8 cellular contexts compared by ENCODE assay signal in the genomic region with DNA sequence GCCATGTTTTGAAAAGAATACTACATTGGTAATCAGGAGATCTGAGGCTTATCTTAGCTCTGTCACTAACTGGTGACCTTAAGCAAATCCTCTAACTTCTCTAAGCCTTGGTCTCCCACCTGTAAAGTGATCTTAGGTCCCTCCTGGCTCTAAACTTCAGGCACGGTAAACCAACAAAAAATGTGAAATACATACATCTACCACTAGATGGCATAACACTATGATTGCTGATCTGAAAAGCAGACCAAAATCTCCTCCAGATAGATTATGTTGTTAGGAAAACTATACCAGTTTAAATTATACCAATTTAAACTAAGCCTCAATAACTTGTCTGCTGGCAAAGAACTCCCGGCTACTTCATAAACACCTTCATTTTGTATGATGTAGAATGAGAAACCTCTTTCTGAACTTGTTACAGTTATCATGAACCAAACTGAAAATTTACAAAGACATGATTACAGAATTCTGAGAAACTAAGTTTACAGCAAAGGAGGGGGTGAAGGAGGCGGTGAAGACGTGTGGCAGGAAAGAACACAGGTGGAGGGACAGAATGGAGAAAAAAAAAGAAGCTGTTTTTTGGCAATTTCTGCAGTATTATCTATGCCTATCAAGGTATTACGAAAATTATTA.
DNase-seq lines count a peak whose midpoint lies in the region; ATAC-seq and TF ChIP-seq lines count a peak whose summit lies in the region.

No MANE protein-coding gene starts in this region.

- H3K27me3 ChIP-seq in tibial nerve: no peaks in the 10 kb centered on the region

- no peaks in the 10 kb centered on the region for H3K36me3 ChIP-seq in tibial nerve

- peak; percentile 55 for ATAC-seq in HG02798 (IDR thresholded peaks at IDR 0.05; ENCODE audit: poor library complexity, unreplicated experiment)
- peak; percentile 70 for ATAC-seq in left colon
- no peak for ATAC-seq in HG03439 (IDR thresholded peaks at IDR 0.05; ENCODE audit: unreplicated experiment)

- TF ChIP-seq EP300 in tibial nerve (IDR thresholded peaks at IDR 0.05): no peak

- DNase-seq in DMS53 treated with DMSO at 0.1 percent for 48 hours (lab: John Stamatoyannopoulos, UW; ENCODE audit: unreplicated experiment) (peak; percentile 49), NCI-H748 treated with DMSO at 0.1 percent for 48 hours (lab: John Stamatoyannopoulos, UW) (peak; percentile 53), left colon (no peak), tibial nerve (ENCODE audit: low spot score in 2 of 2) (no peak)
- peak; percentile 46 for DNase-seq in central memory CD4-positive, alpha-beta T cell
- DNase-seq in NK-92 treated with Interleukin-12 subunit alpha and Interleukin-12 subunit beta, amount 100 ng/mL, for 24 hours (lab: John Stamatoyannopoulos, UW): no peak

- H3K27ac ChIP-seq in tibial nerve: no peak overlapping the region

- 40 to 41% methylated on average over 5 of the region's 5 CpGs for WGBS in tibial nerve, 2 donors

- H3K9me3 ChIP-seq in tibial nerve: peaks cover 0 to 19% (median 6%) of the 10 kb centered on the region in 4 donors

- no peak for TF ChIP-seq POLR2A in tibial nerve (IDR thresholded peaks at IDR 0.05)

- H3K4me3 ChIP-seq in tibial nerve: no peak overlapping the region

- TF ChIP-seq CTCF in tibial nerve (IDR thresholded peaks at IDR 0.05): peak; percentile 50 to 77 (median 65)

- H3K4me1 ChIP-seq in tibial nerve: peaks cover 0 to 9% (median 0%) of the 10 kb centered on the region in 4 donors

- intact Hi-C loops in left colon (cut with DNase I, micrococcal nuclease): loop anchor here in 1 of 2 donors (5.0 kb wide), 1 partner anchor 99 kb away; the partner anchor contains the start of gene ADM

Comparison
In these comparisons a context has a peak if more than half of its experiments do, and no peak if none do; other contexts are left out.
1. DNase-seq: peak in DMS53 treated with DMSO at 0.1 percent for 48 hours (single experiment), NCI-H748 treated with DMSO at 0.1 percent for 48 hours (single experiment) and central memory CD4-positive, alpha-beta T cell (single experiment); none in left colon (0 of 2), tibial nerve (0 of 2) and NK-92 treated with Interleukin-12 subunit alpha and Interleukin-12 subunit beta, amount 100 ng/mL, for 24 hours (single experiment).